11 cellular contexts compared by ENCODE assay signal in the genomic region with DNA sequence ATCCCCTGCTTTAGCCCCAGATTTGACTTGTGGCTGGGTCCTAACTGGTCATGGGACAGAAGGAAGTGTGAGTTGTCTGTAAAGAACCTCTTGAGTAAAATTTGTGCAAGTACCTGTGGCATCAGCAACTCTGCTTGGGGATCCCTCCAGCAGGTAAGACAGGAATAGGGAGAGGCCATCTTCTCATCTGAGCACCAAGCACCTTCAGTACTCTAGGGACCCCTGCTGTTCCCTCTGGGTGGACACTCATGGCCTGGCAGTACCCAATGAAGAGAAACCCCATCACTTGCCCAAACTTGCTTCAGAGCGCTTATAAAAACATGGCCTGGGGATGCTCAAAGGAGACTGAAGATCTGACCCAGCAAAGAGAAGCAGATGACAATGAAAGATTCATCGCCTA.
DNase-seq lines count a peak whose midpoint lies in the region; TF ChIP-seq lines count a peak whose summit lies in the region.
"Had no signal": no experiment of that assay in that cellular context is flagged by ENCODE, and none has a peak within 500 bp of the region (broad histone marks: within the 10 kb centered on the region; RNA-seq: fewer than 3 reads in every experiment).

No MANE protein-coding gene starts in this region.

- TF ChIP-seq CTCF in MCF 10A (IDR thresholded peaks at IDR 0.05; ENCODE audit: unreplicated experiment) (peak; percentile 9), breast epithelium (IDR thresholded peaks at IDR 0.05) (no peak), OCI-LY7 (conservative IDR thresholded peaks at IDR 0.05; ENCODE audit: low read length) (peak; percentile 29; the same call in 1 of the 2 replicates), suprapubic skin (IDR thresholded peaks at IDR 0.05) (no peak)

- H3K27me3 ChIP-seq in breast epithelium (no peaks in the 10 kb centered on the region), esophagus (ENCODE audit: control insufficient read depth in 1 of 2, insufficient read depth in 2 of 2, low read length in 2 of 2) (no peaks in the 10 kb centered on the region), suprapubic skin (no peaks in the 10 kb centered on the region)
- H3K27me3 ChIP-seq: Peyer's patch had no signal

- H3K9me3 ChIP-seq in breast epithelium (no peaks in the 10 kb centered on the region), OCI-LY7 (ENCODE audit: low read length) (no peaks in the 10 kb centered on the region), esophagus (ENCODE audit: control insufficient read depth in 2 of 2, insufficient read depth in 1 of 2, low read depth in 1 of 2, low read length in 1 of 2) (no peaks in the 10 kb centered on the region), suprapubic skin (no peaks in the 10 kb centered on the region)
- H3K9me3 ChIP-seq: Peyer's patch had no signal

- no peaks in the 10 kb centered on the region for H3K79me2 ChIP-seq in OCI-LY7 (ENCODE audit: insufficient read depth, low read depth, low read length)

- no peaks in the 10 kb centered on the region for H4K20me1 ChIP-seq in OCI-LY7 (ENCODE audit: insufficient read depth, low read length)

- H3K36me3 Mint-ChIP-seq in MCF 10A (ENCODE audit: insufficient read depth, unreplicated experiment), result no peaks in the 10 kb centered on the region

- H3K36me3 ChIP-seq in breast epithelium (no peaks in the 10 kb centered on the region), OCI-LY7 (ENCODE audit: insufficient read depth, low read length) (no peaks in the 10 kb centered on the region), esophagus (ENCODE audit: control insufficient read depth in 2 of 2, insufficient read depth in 2 of 2, low read length in 1 of 2) (no peaks in the 10 kb centered on the region), suprapubic skin (no peaks in the 10 kb centered on the region)
- H3K36me3 ChIP-seq: Peyer's patch had no signal

- 88 to 93% methylated on average over 2 of the region's 2 CpGs for WGBS in esophagus, 2 donors
- 77% methylated on average over 2 of the region's 2 CpGs for WGBS in suprapubic skin

- TF ChIP-seq EP300 in suprapubic skin (IDR thresholded peaks at IDR 0.05), result no peak

- H3K9me3 Mint-ChIP-seq in MCF 10A (ENCODE audit: unreplicated experiment), result no peaks in the 10 kb centered on the region

- H2AFZ ChIP-seq in OCI-LY7 (ENCODE audit: low read length), result no peak overlapping the region

- POLR2A ChIA-PET in MCF 10A (lab: Yijun Ruan, JAX) (interaction anchor here (1.1 to 1.7 kb wide), 2 partner anchors 15 to 27 kb away, joined by 4 to 9 read pairs; no protein-coding TSS in a partner anchor), OCI-LY7 (lab: Charles Lee) (interaction anchor here (1.4 kb wide), 1 partner anchor 12 kb away, joined by 3 read pairs; no protein-coding TSS in a partner anchor)

- intact Hi-C loops in MCF 10A (cut with micrococcal nuclease), result loop anchor here (1.0 kb wide), 1 partner anchor 96 kb away; no protein-coding TSS in a partner anchor
- intact Hi-C loops in breast epithelium (cut with DNase I; ENCODE audit: low total_unique reads), result no loop called here
- intact Hi-C loops in OCI-LY7 (cut with micrococcal nuclease; ENCODE audit: unreplicated experiment), result loop anchor here (5.0 kb wide), 2 partner anchors 95 to 265 kb away; no protein-coding TSS in a partner anchor

- H3K4me3 ChIP-seq in breast epithelium, result no peak overlapping the region
- no peak overlapping the region for H3K4me3 ChIP-seq in OCI-LY7 (ENCODE audit: low read depth, low read length, poor library complexity, severe bottlenecking)
- H3K4me3 ChIP-seq in esophagus (ENCODE audit: low read depth in 1 of 2, low read length in 2 of 2), result no peak overlapping the region
- no peak overlapping the region for H3K4me3 ChIP-seq in suprapubic skin
- H3K4me3 ChIP-seq: Peyer's patch had no signal

- no peak overlapping the region for H3K4me3 Mint-ChIP-seq in MCF 10A (ENCODE audit: unreplicated experiment)

- H3K27me3 Mint-ChIP-seq in MCF 10A (ENCODE audit: insufficient read depth, unreplicated experiment), result no peaks in the 10 kb centered on the region

- no peak overlapping the region for H3K27ac ChIP-seq in breast epithelium
- H3K27ac ChIP-seq in OCI-LY7 (ENCODE audit: low read depth, low read length, poor library complexity, severe bottlenecking), result no peak overlapping the region
- peak overlapping the region; percentile 76 to 77 for H3K27ac ChIP-seq in esophagus (ENCODE audit: low read depth in 2 of 2, low read length in 1 of 2)
- peak overlapping the region; percentile 4 for H3K27ac ChIP-seq in suprapubic skin
- H3K27ac ChIP-seq: Peyer's patch had no signal

- H3K4me1 Mint-ChIP-seq in MCF 10A (ENCODE audit: insufficient read depth, unreplicated experiment), result peaks cover 8% of the 10 kb centered on the region

- CTCF ChIA-PET in MCF 10A (lab: Yijun Ruan, JAX) (interaction anchor here (0.7 to 2.0 kb wide), 5 partner anchors 10 to 266 kb away, joined by 3 to 6 read pairs (median 4); no protein-coding TSS in a partner anchor), OCI-LY7 (lab: Charles Lee; ENCODE audit: unreplicated experiment) (no interaction called here)

- H3K4me1 ChIP-seq in breast epithelium, result no peaks in the 10 kb centered on the region
- no peaks in the 10 kb centered on the region for H3K4me1 ChIP-seq in OCI-LY7 (ENCODE audit: insufficient read depth, low read length, poor library complexity, severe bottlenecking)
- H3K4me1 ChIP-seq in esophagus (ENCODE audit: control insufficient read depth in 2 of 2, insufficient read depth in 2 of 2, low read length in 1 of 2), result no peaks in the 10 kb centered on the region
- peaks cover 2% of the 10 kb centered on the region for H3K4me1 ChIP-seq in suprapubic skin
- H3K4me1 ChIP-seq: Peyer's patch had no signal

- peak overlapping the region; percentile 9 for H3K27ac Mint-ChIP-seq in MCF 10A (ENCODE audit: low read depth, unreplicated experiment)

- TF ChIP-seq POLR2A in breast epithelium (IDR thresholded peaks at IDR 0.05), result no peak
- TF ChIP-seq POLR2A in suprapubic skin (IDR thresholded peaks at IDR 0.05), result no peak

- DNase-seq in MCF 10A (ENCODE audit: unreplicated experiment) (peak; percentile 65), breast epithelium (ENCODE audit: low spot score in 2 of 2) (no peak), OCI-LY7 (ENCODE audit: low spot score) (no peak), suprapubic skin (ENCODE audit: low spot score in 2 of 2) (no peak), iPS-NIHi11 (ENCODE audit: low spot score) (no peak), NCI-H146 treated with DMSO at 0.1 percent for 48 hours (lab: John Stamatoyannopoulos, UW; ENCODE audit: unreplicated experiment) (no peak)
- no peak for DNase-seq in activated effector memory CD4-positive, alpha-beta T cell treated with anti-CD3 and anti-CD28 coated beads, Interleukin-2, amount 50 U/mL, for 16 hours
- DNase-seq: AML-193, NCI-H2029, Peyer's patch had no signal

- H3K4me2 ChIP-seq in OCI-LY7 (ENCODE audit: low read length), result no peak overlapping the region

- H3K9me2 ChIP-seq in OCI-LY7 (ENCODE audit: insufficient read depth, low read length), result no peaks in the 10 kb centered on the region

- BruUV-seq in MCF 10A (replicated peaks; lab: Mats Ljungman, UMichigan) (no TSS peak), OCI-LY7 (replicated peaks; lab: Mats Ljungman, UMichigan) (no TSS peak)

Comparison
In these comparisons a context has a peak if more than half of its experiments do, and no peak if none do; other contexts are left out.
1. CTCF ChIP-seq: peak in MCF 10A (single experiment) and OCI-LY7 (single experiment); none in breast epithelium (0 of 3) and suprapubic skin (0 of 2).
2. H3K27ac ChIP-seq: peak in esophagus (2 of 2) and suprapubic skin (single experiment); none in breast epithelium (0 of 2) and OCI-LY7 (single experiment).